ENCODE assay signal across 14 cellular contexts in the genomic region with DNA sequence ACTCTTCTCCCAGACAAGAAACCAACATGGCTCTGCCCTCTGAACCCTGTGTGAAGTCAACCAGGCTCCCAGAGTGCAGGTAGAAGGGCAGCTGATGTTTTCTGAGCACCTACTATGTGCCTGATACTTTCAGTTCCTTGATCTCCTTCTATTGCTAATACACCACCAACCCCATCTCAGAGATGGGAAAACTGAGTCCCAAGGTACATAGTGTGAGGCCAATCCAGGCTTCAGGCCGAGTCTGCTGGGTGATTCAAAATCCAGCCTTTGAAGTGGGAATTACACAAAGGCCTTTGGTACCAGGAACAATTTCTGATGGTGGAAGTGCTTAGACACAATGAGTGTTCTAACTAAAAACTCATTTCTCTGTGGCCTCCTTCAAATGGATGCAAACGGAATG.
DNase-seq lines count a peak whose midpoint lies in the region; ATAC-seq and TF ChIP-seq lines count a peak whose summit lies in the region.
"Had no signal": no experiment of that assay in that cellular context is flagged by ENCODE, and none has a peak within 500 bp of the region (broad histone marks: within the 10 kb centered on the region; RNA-seq: fewer than 3 reads in every experiment).

No MANE protein-coding gene starts in this region.

- peaks cover 7% of the 10 kb centered on the region for H3K4me1 ChIP-seq in neural progenitor cell

- POLR2A ChIA-PET in activated CD4-positive, alpha-beta memory T cell treated with anti-CD3 and anti-CD28 coated beads for 36 hours (lab: Charles Lee): no interaction called here

- no peak overlapping the region for H3K4me3 ChIP-seq in neural progenitor cell
- H3K4me3 ChIP-seq: GM23338, SK-N-MC had no signal

- H3K4me1 Mint-ChIP-seq in stimulated activated naive CD8-positive, alpha-beta T cell treated with anti-CD3 and anti-CD28 coated beads, Interleukin-15, amount 100 ng/mL, for 72 hours: peaks cover 37% of the 10 kb centered on the region
- peaks cover 64% of the 10 kb centered on the region for H3K4me1 Mint-ChIP-seq in central memory CD8-positive, alpha-beta T cell
- peaks cover 55% of the 10 kb centered on the region for H3K4me1 Mint-ChIP-seq in neural progenitor cell
- peaks cover 48% of the 10 kb centered on the region for H3K4me1 Mint-ChIP-seq in activated CD4-positive, alpha-beta memory T cell treated with anti-CD3 and anti-CD28 coated beads for 36 hours (ENCODE audit: low read depth)

- peaks cover 6% of the 10 kb centered on the region for H3F3A ChIP-seq in neural progenitor cell (ENCODE audit: low read depth)

- TF ChIP-seq CTCF in neural progenitor cell (IDR thresholded peaks at IDR 0.05): no peak

- ATAC-seq in stimulated activated naive CD8-positive, alpha-beta T cell treated with anti-CD3 and anti-CD28 coated beads, Interleukin-15, amount 100 ng/mL, for 72 hours: no peak
- no peak for ATAC-seq in stimulated activated naive CD8-positive, alpha-beta T cell treated with anti-CD3 and anti-CD28 coated beads, Interleukin-15, Interleukin-2, amounts not matched to agents 100 U/mL and 50 U/mL, for 24 hours
- ATAC-seq in central memory CD8-positive, alpha-beta T cell (replicated peaks; ENCODE audit: extremely low read depth, poor library complexity, severe bottlenecking): no peak
- ATAC-seq in GM21367 (IDR thresholded peaks at IDR 0.05; ENCODE audit: unreplicated experiment): no peak
- ATAC-seq: GM23338 had no signal

- H3K27ac ChIP-seq in neural progenitor cell: no peak overlapping the region
- H3K27ac ChIP-seq: SK-N-MC, WERI-Rb-1 had no signal

- no peaks in the 10 kb centered on the region for H3K79me2 ChIP-seq in neural progenitor cell (ENCODE audit: low read depth)

- H3K9me3 Mint-ChIP-seq in stimulated activated naive CD8-positive, alpha-beta T cell treated with anti-CD3 and anti-CD28 coated beads, Interleukin-15, amount 100 ng/mL, for 72 hours: no peaks in the 10 kb centered on the region
- H3K9me3 Mint-ChIP-seq in central memory CD8-positive, alpha-beta T cell: no peaks in the 10 kb centered on the region
- H3K9me3 Mint-ChIP-seq in neural progenitor cell: no peaks in the 10 kb centered on the region
- H3K9me3 Mint-ChIP-seq in activated CD4-positive, alpha-beta memory T cell treated with anti-CD3 and anti-CD28 coated beads for 36 hours: no peaks in the 10 kb centered on the region
- H3K9me3 Mint-ChIP-seq: GM23338 had no signal

- no peak overlapping the region for H3K9ac ChIP-seq in neural progenitor cell

- H3K36me3 ChIP-seq in neural progenitor cell: no peaks in the 10 kb centered on the region
- H3K36me3 ChIP-seq: WERI-Rb-1 had no signal

- no peak for DNase-seq in stimulated activated naive CD8-positive, alpha-beta T cell treated with anti-CD3 and anti-CD28 coated beads, Interleukin-15, amount 100 ng/mL, for 72 hours
- DNase-seq in stimulated activated naive CD8-positive, alpha-beta T cell treated with anti-CD3 and anti-CD28 coated beads, Interleukin-15, Interleukin-2, amounts not matched to agents 100 U/mL and 50 U/mL, for 24 hours: no peak
- DNase-seq in central memory CD8-positive, alpha-beta T cell (ENCODE audit: low spot score in 2 of 2): no peak
- no peak for DNase-seq in neural progenitor cell (ENCODE audit: low spot score)
- no peak for DNase-seq in activated CD4-positive, alpha-beta memory T cell treated with anti-CD3 and anti-CD28 coated beads for 36 hours
- no peak for DNase-seq in posterior vena cava (ENCODE audit: low spot score)
- no peak for DNase-seq in NCI-H2196 (lab: John Stamatoyannopoulos, UW; ENCODE audit: unreplicated experiment)
- DNase-seq: NCI-H2171; stimulated activated CD4-positive, alpha-beta T cell treated with anti-CD3 and anti-CD28 coated beads, Interleukin-2, amount 100 ng/mL, for 48 hours; WERI-Rb-1 had no signal

- H3K9me3 ChIP-seq in neural progenitor cell (ENCODE audit: low read depth): no peaks in the 10 kb centered on the region

- CTCF ChIA-PET in activated CD4-positive, alpha-beta memory T cell treated with anti-CD3 and anti-CD28 coated beads for 36 hours (lab: Charles Lee): no interaction called here

- intact Hi-C loops in activated CD4-positive, alpha-beta memory T cell treated with anti-CD3 and anti-CD28 coated beads for 36 hours (cut with micrococcal nuclease): no loop called here
- intact Hi-C loops in posterior vena cava (cut with DNase I): loop anchor here in 1 of 2 donors (10.0 kb wide), 1 partner anchor 119 kb away; no protein-coding TSS in a partner anchor

- H3K27me3 Mint-ChIP-seq in stimulated activated naive CD8-positive, alpha-beta T cell treated with anti-CD3 and anti-CD28 coated beads, Interleukin-15, amount 100 ng/mL, for 72 hours: no peaks in the 10 kb centered on the region
- no peaks in the 10 kb centered on the region for H3K27me3 Mint-ChIP-seq in central memory CD8-positive, alpha-beta T cell
- H3K27me3 Mint-ChIP-seq in neural progenitor cell (ENCODE audit: insufficient read depth, low read depth): peaks cover 6% of the 10 kb centered on the region
- no peaks in the 10 kb centered on the region for H3K27me3 Mint-ChIP-seq in activated CD4-positive, alpha-beta memory T cell treated with anti-CD3 and anti-CD28 coated beads for 36 hours
- H3K27me3 Mint-ChIP-seq: activated naive CD8-positive, alpha-beta T cell had no signal

- H4K20me1 ChIP-seq in neural progenitor cell (ENCODE audit: low read depth): no peaks in the 10 kb centered on the region

- no peak overlapping the region for H3K4me2 ChIP-seq in neural progenitor cell
- H3K4me2 ChIP-seq: GM23338 had no signal

- H3K36me3 Mint-ChIP-seq in central memory CD8-positive, alpha-beta T cell (ENCODE audit: insufficient read depth): peaks cover 64% of the 10 kb centered on the region
- no peaks in the 10 kb centered on the region for H3K36me3 Mint-ChIP-seq in neural progenitor cell
- peaks cover 48% of the 10 kb centered on the region for H3K36me3 Mint-ChIP-seq in activated CD4-positive, alpha-beta memory T cell treated with anti-CD3 and anti-CD28 coated beads for 36 hours

- no peak overlapping the region for H2AFZ ChIP-seq in neural progenitor cell (replicated peaks)
- H2AFZ ChIP-seq: GM23338 had no signal

- no peak overlapping the region for H3K4me3 Mint-ChIP-seq in stimulated activated naive CD8-positive, alpha-beta T cell treated with anti-CD3 and anti-CD28 coated beads, Interleukin-15, amount 100 ng/mL, for 72 hours
- no peak overlapping the region for H3K4me3 Mint-ChIP-seq in central memory CD8-positive, alpha-beta T cell
- peak overlapping the region; percentile 48 for H3K4me3 Mint-ChIP-seq in neural progenitor cell
- H3K4me3 Mint-ChIP-seq in activated CD4-positive, alpha-beta memory T cell treated with anti-CD3 and anti-CD28 coated beads for 36 hours: no peak overlapping the region
- H3K4me3 Mint-ChIP-seq: activated naive CD8-positive, alpha-beta T cell; GM23338 had no signal

- peak overlapping the region; percentile 48 to 52 for H3K27ac Mint-ChIP-seq in stimulated activated naive CD8-positive, alpha-beta T cell treated with anti-CD3 and anti-CD28 coated beads, Interleukin-15, amount 100 ng/mL, for 72 hours
- H3K27ac Mint-ChIP-seq in central memory CD8-positive, alpha-beta T cell (ENCODE audit: low read depth): peak overlapping the region; percentile 95
- H3K27ac Mint-ChIP-seq in neural progenitor cell: peak overlapping the region; percentile 75
- H3K27ac Mint-ChIP-seq in activated CD4-positive, alpha-beta memory T cell treated with anti-CD3 and anti-CD28 coated beads for 36 hours: no peak overlapping the region
- H3K27ac Mint-ChIP-seq: activated naive CD8-positive, alpha-beta T cell; GM23338 had no signal

- no peaks in the 10 kb centered on the region for H3K27me3 ChIP-seq in neural progenitor cell
